ENCODE assay signal across 16 cellular contexts in genomic region chr3:169476289-169476688, GRCh38.
"Had no signal": no experiment of that assay in that cellular context is flagged by ENCODE, and none has a peak within 500 bp of the region (broad histone marks: within the 10 kb centered on the region; RNA-seq: fewer than 3 reads in every experiment).

No MANE protein-coding gene starts in this region.

- H3K27ac Mint-ChIP-seq: dendritic cell treated with granulocyte-macrophage colony-stimulating factor and Interleukin-4, amounts not matched to agents 40 ng/mL and 50 ng/mL, for 4 days; effector memory CD8-positive, alpha-beta T cell; naive B cell; nephron had no signal

- H3K36me3 Mint-ChIP-seq: naive B cell had no signal

- DNase-seq: effector memory CD8-positive, alpha-beta T cell; gastrocnemius medialis; heart right ventricle; hypothalamus; kidney glomerular epithelial cell; mesendoderm; naive B cell; psoas muscle; stimulated activated CD4-positive, alpha-beta T cell treated with anti-CD3 and anti-CD28 coated beads, Interleukin-12 subunit alpha, Interleukin-12 subunit beta, amount 100 ng/mL, for 4 hours; stimulated activated naive CD4-positive, alpha-beta T cell; stomach; substantia nigra; transverse colon had no signal

- ATAC-seq: effector memory CD8-positive, alpha-beta T cell; gastrocnemius medialis; heart right ventricle; psoas muscle; sciatic nerve had no signal

- H3K9me3 Mint-ChIP-seq: dendritic cell treated with granulocyte-macrophage colony-stimulating factor and Interleukin-4, amounts not matched to agents 40 ng/mL and 50 ng/mL, for 4 days; nephron had no signal

- H3K4me3 Mint-ChIP-seq: dendritic cell treated with granulocyte-macrophage colony-stimulating factor and Interleukin-4, amounts not matched to agents 40 ng/mL and 50 ng/mL, for 4 days; effector memory CD8-positive, alpha-beta T cell; naive B cell; nephron had no signal

- H3K27me3 Mint-ChIP-seq: dendritic cell treated with granulocyte-macrophage colony-stimulating factor and Interleukin-4, amounts not matched to agents 40 ng/mL and 50 ng/mL, for 4 days; effector memory CD8-positive, alpha-beta T cell had no signal

- H3K4me1 Mint-ChIP-seq: naive B cell, nephron had no signal
